Comparison of ENCODE assay signal across 24 cellular contexts in the genomic region with DNA sequence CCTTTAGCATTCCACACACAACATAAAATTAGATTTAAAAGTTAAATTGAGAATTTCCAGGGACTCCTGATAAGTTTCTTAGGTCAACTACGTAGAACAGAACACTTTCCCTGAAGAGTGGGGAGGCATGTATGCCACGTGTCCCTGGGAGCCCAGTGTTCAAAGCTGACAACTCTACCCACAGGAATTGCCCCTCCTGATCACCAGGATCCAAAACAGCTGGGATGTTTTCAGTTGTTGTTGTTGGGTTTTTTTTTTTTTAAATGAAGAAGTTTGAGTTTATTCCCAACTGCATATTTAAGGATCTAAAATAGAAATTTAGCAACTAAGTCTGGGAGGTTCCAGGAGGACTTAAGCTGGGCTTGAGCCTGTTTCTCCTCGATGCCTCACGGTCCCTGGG.
"Had no signal": no experiment of that assay in that cellular context is flagged by ENCODE, and none has a peak within 500 bp of the region (broad histone marks: within the 10 kb centered on the region; RNA-seq: fewer than 3 reads in every experiment).

No MANE protein-coding gene starts in this region.

- H2AFZ ChIP-seq: PC-9 had no signal

- ATAC-seq: activated CD8-positive, alpha-beta T cell treated with anti-CD3 and anti-CD28 coated beads for 36 hours; K562; Right ventricle myocardium inferior had no signal

- H3K27me3 ChIP-seq: adrenal gland had no signal

- H3K9me3 ChIP-seq: adrenal gland had no signal

- H3K27ac ChIP-seq: adrenal gland, PC-9, RWPE1 had no signal

- H3K36me3 ChIP-seq: adrenal gland had no signal

- H3K4me1 ChIP-seq: adrenal gland had no signal

- DNase-seq: activated CD4-positive, alpha-beta T cell treated with anti-CD3 and anti-CD28 coated beads, Interleukin-2, amount 10 ng/mL, durations not matched to agents 24 days and 14 days; activated CD4-positive, alpha-beta T cell treated with anti-CD3 and anti-CD28 coated beads, Interleukin-2, amount 50 U/mL, for 4 hours; activated CD8-positive, alpha-beta T cell treated with anti-CD3 and anti-CD28 coated beads for 36 hours; activated gamma-delta T cell; activated naive CD4-positive, alpha-beta T cell treated with Interleukin-2 at 50 U/mL for 16 hours; activated naive CD8-positive, alpha-beta T cell treated with anti-CD3 and anti-CD28 coated beads, Interleukin-2, amount 10 ng/mL, durations not matched to agents 7 days and 5 days; activated T-cell treated with anti-CD3 and anti-CD28 coated beads, Interleukin-2, amount 50 U/mL, for 24 hours; caudate nucleus; cerebellar nuclear complex; NCI-H1105; NCI-H1436; NCI-H1694; NCI-H1930; NCI-H2081 treated with DMSO at 0.1 percent for 48 hours; NCI-H226; NCI-H446 treated with DMSO at 0.1 percent for 48 hours; NCI-H524 treated with DMSO at 0.1 percent for 48 hours; PC-9; SIG-M5; T1000 had no signal

- H3K4me3 ChIP-seq: adrenal gland, K562, PC-9 had no signal

- H3K4me2 ChIP-seq: PC-9 had no signal
